9 cellular contexts compared by ENCODE assay signal in the genomic region with DNA sequence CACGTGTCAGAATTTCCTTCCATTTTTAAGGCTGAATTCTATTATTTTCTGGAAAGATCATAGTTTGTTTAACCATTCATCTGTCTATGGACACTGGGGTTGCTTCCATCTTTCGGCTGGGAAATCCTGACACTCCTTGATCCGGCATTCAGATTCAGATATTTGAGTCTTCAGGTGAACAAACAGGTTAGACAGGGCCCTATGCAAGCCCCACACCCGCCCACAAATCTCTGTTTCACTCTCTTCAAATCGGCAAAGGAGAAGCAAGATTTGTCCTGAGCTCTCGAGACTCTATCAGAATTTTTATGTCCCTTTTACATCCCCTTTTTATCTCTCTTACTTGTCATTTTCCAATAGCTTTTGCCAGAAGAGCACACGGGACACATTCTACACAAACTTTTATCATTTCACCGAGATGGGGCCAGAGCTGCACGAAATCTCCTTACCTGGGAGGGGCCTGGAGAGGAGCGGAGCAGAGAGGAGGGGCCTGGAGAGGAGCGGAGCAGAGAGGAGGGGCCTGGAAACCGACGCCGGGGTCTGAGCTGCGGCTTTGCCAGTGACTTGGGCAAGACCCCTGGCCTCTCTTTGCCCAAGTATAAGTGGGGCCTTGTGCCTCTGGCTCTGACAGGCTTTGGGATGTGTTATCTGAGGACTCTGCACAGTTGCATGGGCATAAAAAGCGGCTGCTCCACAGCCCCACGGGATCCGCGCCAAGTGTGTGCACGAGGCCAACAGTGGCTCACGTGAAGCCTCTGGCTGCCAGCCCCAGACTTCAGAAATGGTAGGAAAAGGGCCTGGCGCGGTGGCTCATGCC. TPM values are rescaled to one million over a fixed set of nuclear protein-coding genes. Genes with fewer than 3 reads are reported as not detected.
A peak's percentile ranks its signal among the peaks of the same experiment; 100 is the strongest.
DNase-seq lines count a peak whose midpoint lies in the region; ATAC-seq and TF ChIP-seq lines count a peak whose summit lies in the region.
"Had no signal": no experiment of that assay in that cellular context is flagged by ENCODE, and none has a peak within 500 bp of the region (broad histone marks: within the 10 kb centered on the region; RNA-seq: fewer than 3 reads in every experiment).

No MANE protein-coding gene starts in this region.

- no peak overlapping the region for H3K9ac ChIP-seq in HUES6 (ENCODE audit: low read length)

- H3K4me1 ChIP-seq in HUES6 (ENCODE audit: control insufficient read depth, insufficient read depth, low read length), result peaks cover 6% of the 10 kb centered on the region; the same call in 1 of the 2 replicates
- H3K4me1 ChIP-seq in adrenal gland (replicated peaks in 1 of 2), result peaks cover 0 to 6% of the 10 kb centered on the region in 2 donors

- no peak for TF ChIP-seq POLR2A in adrenal gland (IDR thresholded peaks at IDR 0.05)

- ATAC-seq in left cardiac atrium (peak; percentile 90 to 91), HG03520 (IDR thresholded peaks at IDR 0.05; ENCODE audit: unreplicated experiment) (no peak), HG03469 (IDR thresholded peaks at IDR 0.05; ENCODE audit: unreplicated experiment) (no peak)
- ATAC-seq: GM12878 had no signal

- DNase-seq in adrenal gland (peak; percentile 60 to 89 (median 77)), left cardiac atrium (peak; percentile 73), NCI-H146 (lab: John Stamatoyannopoulos, UW) (no peak), DMS114 treated with DMSO at 0.1 percent for 48 hours (lab: John Stamatoyannopoulos, UW; ENCODE audit: unreplicated experiment) (no peak)

- H3K4me3 ChIP-seq in HUES6 (ENCODE audit: low read depth, low read length) (peak overlapping the region; percentile 42), adrenal gland (peak overlapping the region in 1 of 4 donors; percentile 26), skin epidermis (peak overlapping the region in 4 of 7 experiments; percentile 2 to 34 (median 10))
- H3K4me3 ChIP-seq: GM12878 had no signal

- no peak for TF ChIP-seq CTCF in adrenal gland (IDR thresholded peaks at IDR 0.05)

- H3K27ac ChIP-seq in HUES6 (ENCODE audit: low read depth, low read length) (no peak overlapping the region), adrenal gland (no peak overlapping the region), skin epidermis (peak overlapping the region in 13 of 21 experiments; percentile 10 to 72 (median 51))

- no peaks in the 10 kb centered on the region for H3K36me3 ChIP-seq in HUES6 (ENCODE audit: control insufficient read depth, insufficient read depth, low read length)
- H3K36me3 ChIP-seq in adrenal gland (replicated peaks in 1 of 2), result no peaks in the 10 kb centered on the region

- intact Hi-C loops in adrenal gland (cut with DNase I) (no loop called here), left cardiac atrium (cut with DNase I) (no loop called here)

- H3K9me3 ChIP-seq in HUES6 (ENCODE audit: control insufficient read depth, insufficient read depth, low read depth, low read length) (peaks cover 16% of the 10 kb centered on the region), adrenal gland (replicated peaks in 1 of 3) (no peaks in the 10 kb centered on the region)

- H3K27me3 ChIP-seq in HUES6 (ENCODE audit: control insufficient read depth, insufficient read depth, low read length) (peaks cover 8% of the 10 kb centered on the region; the same call in 1 of the 2 replicates), adrenal gland (peaks cover 6% of the 10 kb centered on the region)

- WGBS in adrenal gland, 4 donors, result 20 to 25% (median 21%) methylated on average over 23 of the region's 23 CpGs

RNA-seq across cellular contexts. Expression of a gene that starts 54.3 kb away (rescaled TPM):
- total RNA-seq in adrenal gland, result under 1 TPM in 1 of 8 donors, not detected in 7; 0.16 TPM
- polyA plus RNA-seq in adrenal gland, result 1 to 10 TPM in 1 of 3 donors, under 1 TPM in 2; 0.29 to 1.3 (median 0.30) TPM
- not detected for total RNA-seq in left cardiac atrium
- total RNA-seq: GM12878 had no signal

Comparison
In these comparisons a context has a peak if more than half of its experiments do, and no peak if none do; other contexts are left out.
1. H3K27ac ChIP-seq: peak in skin epidermis (13 of 21); none in HUES6 (single experiment) and adrenal gland (0 of 5).
2. DNase-seq: peak in adrenal gland (7 of 7) and left cardiac atrium (single experiment); none in NCI-H146 (single experiment) and DMS114 treated with DMSO at 0.1 percent for 48 hours (single experiment).
3. ATAC-seq: peak in left cardiac atrium (2 of 2); none in HG03520 (single experiment) and HG03469 (single experiment).